In the genomic region with DNA sequence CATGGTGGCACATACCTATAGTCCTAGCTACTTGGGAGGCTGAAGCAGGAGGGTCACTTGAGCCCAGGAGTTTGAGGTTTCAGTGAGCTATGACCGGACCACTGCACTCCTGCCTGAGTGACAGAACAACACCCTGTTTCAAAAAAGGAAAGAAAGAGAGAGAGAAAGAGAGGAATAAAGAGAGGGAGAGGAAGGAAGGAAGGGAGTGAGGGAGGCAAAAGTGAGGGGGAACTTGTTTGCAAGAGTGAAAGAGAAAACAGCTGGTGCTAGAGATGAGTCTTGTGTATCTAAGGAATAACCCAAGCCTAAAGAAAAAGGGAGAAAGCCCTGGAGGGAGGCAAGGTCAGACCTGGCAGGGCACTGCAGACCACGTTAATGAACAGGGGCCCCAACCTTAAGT, we compare ENCODE assay signal across 2 cellular contexts.
TF ChIP-seq lines count a peak whose summit lies in the region.

No MANE protein-coding gene starts in this region.

TF ChIP-seq in HCT116, 20 proteins besides CTCF, POLR2A, EP300 and RAD21:
- TF ChIP-seq EZH2 (IDR thresholded peaks at IDR 0.05) (no peak), ELF1 (IDR thresholded peaks at IDR 0.05; ENCODE audit: borderline replicate concordance, low read depth) (no peak), EZH2phosphoT487 (IDR thresholded peaks at IDR 0.05; ENCODE audit: borderline replicate concordance) (no peak), SRF (IDR thresholded peaks at IDR 0.05; ENCODE audit: low read depth) (no peak), YY1 (IDR thresholded peaks at IDR 0.05; ENCODE audit: extremely low read depth, insufficient replicate concordance, low read depth, low read length) (no peak), SP1 (IDR thresholded peaks at IDR 0.05; ENCODE audit: low read depth) (no peak)
- TF ChIP-seq, protein P1, sequence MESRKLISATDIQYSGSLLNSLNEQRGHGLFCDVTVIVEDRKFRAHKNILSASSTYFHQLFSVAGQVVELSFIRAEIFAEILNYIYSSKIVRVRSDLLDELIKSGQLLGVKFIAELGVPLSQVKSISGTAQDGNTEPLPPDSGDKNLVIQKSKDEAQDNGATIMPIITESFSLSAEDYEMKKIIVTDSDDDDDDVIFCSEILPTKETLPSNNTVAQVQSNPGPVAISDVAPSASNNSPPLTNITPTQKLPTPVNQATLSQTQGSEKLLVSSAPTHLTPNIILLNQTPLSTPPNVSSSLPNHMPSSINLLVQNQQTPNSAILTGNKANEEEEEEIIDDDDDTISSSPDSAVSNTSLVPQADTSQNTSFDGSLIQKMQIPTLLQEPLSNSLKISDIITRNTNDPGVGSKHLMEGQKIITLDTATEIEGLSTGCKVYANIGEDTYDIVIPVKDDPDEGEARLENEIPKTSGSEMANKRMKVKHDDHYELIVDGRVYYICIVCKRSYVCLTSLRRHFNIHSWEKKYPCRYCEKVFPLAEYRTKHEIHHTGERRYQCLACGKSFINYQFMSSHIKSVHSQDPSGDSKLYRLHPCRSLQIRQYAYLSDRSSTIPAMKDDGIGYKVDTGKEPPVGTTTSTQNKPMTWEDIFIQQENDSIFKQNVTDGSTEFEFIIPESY (IDR thresholded peaks at IDR 0.05; ENCODE audit: extremely low read depth, insufficient replicate concordance, low read length), result no peak
- TF ChIP-seq, protein P2, sequence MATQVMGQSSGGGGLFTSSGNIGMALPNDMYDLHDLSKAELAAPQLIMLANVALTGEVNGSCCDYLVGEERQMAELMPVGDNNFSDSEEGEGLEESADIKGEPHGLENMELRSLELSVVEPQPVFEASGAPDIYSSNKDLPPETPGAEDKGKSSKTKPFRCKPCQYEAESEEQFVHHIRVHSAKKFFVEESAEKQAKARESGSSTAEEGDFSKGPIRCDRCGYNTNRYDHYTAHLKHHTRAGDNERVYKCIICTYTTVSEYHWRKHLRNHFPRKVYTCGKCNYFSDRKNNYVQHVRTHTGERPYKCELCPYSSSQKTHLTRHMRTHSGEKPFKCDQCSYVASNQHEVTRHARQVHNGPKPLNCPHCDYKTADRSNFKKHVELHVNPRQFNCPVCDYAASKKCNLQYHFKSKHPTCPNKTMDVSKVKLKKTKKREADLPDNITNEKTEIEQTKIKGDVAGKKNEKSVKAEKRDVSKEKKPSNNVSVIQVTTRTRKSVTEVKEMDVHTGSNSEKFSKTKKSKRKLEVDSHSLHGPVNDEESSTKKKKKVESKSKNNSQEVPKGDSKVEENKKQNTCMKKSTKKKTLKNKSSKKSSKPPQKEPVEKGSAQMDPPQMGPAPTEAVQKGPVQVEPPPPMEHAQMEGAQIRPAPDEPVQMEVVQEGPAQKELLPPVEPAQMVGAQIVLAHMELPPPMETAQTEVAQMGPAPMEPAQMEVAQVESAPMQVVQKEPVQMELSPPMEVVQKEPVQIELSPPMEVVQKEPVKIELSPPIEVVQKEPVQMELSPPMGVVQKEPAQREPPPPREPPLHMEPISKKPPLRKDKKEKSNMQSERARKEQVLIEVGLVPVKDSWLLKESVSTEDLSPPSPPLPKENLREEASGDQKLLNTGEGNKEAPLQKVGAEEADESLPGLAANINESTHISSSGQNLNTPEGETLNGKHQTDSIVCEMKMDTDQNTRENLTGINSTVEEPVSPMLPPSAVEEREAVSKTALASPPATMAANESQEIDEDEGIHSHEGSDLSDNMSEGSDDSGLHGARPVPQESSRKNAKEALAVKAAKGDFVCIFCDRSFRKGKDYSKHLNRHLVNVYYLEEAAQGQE (IDR thresholded peaks at IDR 0.05; ENCODE audit: low read depth), result no peak
- TF ChIP-seq, protein P3, sequence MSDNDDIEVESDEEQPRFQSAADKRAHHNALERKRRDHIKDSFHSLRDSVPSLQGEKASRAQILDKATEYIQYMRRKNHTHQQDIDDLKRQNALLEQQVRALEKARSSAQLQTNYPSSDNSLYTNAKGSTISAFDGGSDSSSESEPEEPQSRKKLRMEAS (IDR thresholded peaks at IDR 0.05), result no peak
TF ChIP-seq in HCT116: peak in this region for 0.

TF ChIP-seq in K562, 482 proteins besides CTCF, POLR2A, EP300 and RAD21:
- TF ChIP-seq ZNF76 (CRISPR knock-in tag; IDR thresholded peaks at IDR 0.05; ENCODE audit: borderline replicate concordance) (no peak), NFRKB (IDR thresholded peaks at IDR 0.05; ENCODE audit: low read depth) (0 out of 2 replicates have a peak, but pooled peaks have one; percentile 52), ZNF551 (CRISPR knock-in tag; IDR thresholded peaks at IDR 0.05) (no peak), HDGF (IDR thresholded peaks at IDR 0.05) (peak; percentile 74; the same call in 1 of the 2 replicates), ZNF24 (IDR thresholded peaks at IDR 0.05) (no peak), EHMT2 (IDR thresholded peaks at IDR 0.05) (0 out of 2 replicates have a peak, but pooled peaks have one; percentile 21)
- TF ChIP-seq, protein P4, sequence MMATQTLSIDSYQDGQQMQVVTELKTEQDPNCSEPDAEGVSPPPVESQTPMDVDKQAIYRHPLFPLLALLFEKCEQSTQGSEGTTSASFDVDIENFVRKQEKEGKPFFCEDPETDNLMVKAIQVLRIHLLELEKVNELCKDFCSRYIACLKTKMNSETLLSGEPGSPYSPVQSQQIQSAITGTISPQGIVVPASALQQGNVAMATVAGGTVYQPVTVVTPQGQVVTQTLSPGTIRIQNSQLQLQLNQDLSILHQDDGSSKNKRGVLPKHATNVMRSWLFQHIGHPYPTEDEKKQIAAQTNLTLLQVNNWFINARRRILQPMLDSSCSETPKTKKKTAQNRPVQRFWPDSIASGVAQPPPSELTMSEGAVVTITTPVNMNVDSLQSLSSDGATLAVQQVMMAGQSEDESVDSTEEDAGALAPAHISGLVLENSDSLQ (IDR thresholded peaks at IDR 0.05), result peak; percentile 13; the same call in 1 of the 2 replicates
- TF ChIP-seq, protein P5, sequence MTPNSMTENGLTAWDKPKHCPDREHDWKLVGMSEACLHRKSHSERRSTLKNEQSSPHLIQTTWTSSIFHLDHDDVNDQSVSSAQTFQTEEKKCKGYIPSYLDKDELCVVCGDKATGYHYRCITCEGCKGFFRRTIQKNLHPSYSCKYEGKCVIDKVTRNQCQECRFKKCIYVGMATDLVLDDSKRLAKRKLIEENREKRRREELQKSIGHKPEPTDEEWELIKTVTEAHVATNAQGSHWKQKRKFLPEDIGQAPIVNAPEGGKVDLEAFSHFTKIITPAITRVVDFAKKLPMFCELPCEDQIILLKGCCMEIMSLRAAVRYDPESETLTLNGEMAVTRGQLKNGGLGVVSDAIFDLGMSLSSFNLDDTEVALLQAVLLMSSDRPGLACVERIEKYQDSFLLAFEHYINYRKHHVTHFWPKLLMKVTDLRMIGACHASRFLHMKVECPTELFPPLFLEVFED (CRISPR knock-in tag; conservative IDR thresholded peaks at IDR 0.05), result peak; percentile 78; the same call in 1 of the 2 replicates
